1 cellular context compared by ENCODE assay signal in genomic region chr3:195895900-195896360, GRCh38.
TF ChIP-seq lines count a peak whose summit lies in the region.

No MANE protein-coding gene starts in this region.

TF ChIP-seq in HCT116, 20 proteins besides CTCF, POLR2A, EP300 and RAD21 (continued from another document):
- TF ChIP-seq REST (IDR thresholded peaks at IDR 0.05; ENCODE audit: low read depth) (no peak), ZBTB33 (IDR thresholded peaks at IDR 0.05; ENCODE audit: extremely low read depth, insufficient replicate concordance, low read length) (no peak), MAX (IDR thresholded peaks at IDR 0.05) (no peak), ZNF274 (IDR thresholded peaks at IDR 0.05; ENCODE audit: low read depth, low read length) (no peak), EGR1 (IDR thresholded peaks at IDR 0.05; ENCODE audit: low read depth) (no peak), EZH2phosphoT487 (IDR thresholded peaks at IDR 0.05; ENCODE audit: borderline replicate concordance) (no peak), CBX3 (IDR thresholded peaks at IDR 0.05; ENCODE audit: low read depth) (no peak), SP1 (IDR thresholded peaks at IDR 0.05; ENCODE audit: low read depth) (no peak), FOSL1 (IDR thresholded peaks at IDR 0.05; ENCODE audit: low read depth) (no peak), ATF3 (IDR thresholded peaks at IDR 0.05) (no peak), YY1 (IDR thresholded peaks at IDR 0.05; ENCODE audit: extremely low read depth, insufficient replicate concordance, low read depth, low read length) (no peak)
